ENCODE assay signal across 15 cellular contexts in the genomic region with DNA sequence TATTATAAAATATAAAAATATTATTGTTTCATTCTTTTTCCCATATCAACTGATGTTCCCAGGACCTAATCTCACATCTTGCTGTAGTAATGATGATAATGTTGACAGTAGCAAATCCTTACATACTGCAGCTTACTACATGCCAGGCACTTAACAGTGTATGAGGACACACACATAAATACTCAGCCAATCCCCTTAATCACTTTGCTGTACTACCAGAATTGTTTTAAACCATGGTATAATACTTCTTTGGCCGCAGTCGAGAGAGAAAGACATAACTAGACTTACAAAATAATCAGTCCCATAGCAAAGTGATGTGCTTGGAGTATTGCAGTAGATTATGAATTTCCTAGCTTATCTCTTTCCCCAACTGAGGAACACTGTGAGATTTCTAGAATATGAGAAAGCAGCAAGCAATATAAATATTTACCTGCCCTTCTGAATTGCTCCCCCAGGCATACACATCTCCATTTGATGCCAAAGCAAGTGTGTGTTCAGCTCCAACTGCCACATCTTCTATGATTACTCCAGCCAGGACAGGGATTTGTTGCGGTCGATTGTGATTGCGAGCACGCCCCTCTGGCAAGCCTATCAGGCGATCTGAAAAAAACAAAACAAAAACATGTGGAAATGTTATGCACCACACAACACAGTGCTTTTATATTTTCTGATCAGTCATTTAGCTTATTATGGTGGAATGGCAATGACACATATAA. TPM values are rescaled to one million over a fixed set of nuclear protein-coding genes. Genes with fewer than 3 reads are reported as not detected.
"Had no signal": no experiment of that assay in that cellular context is flagged by ENCODE, and none has a peak within 500 bp of the region (broad histone marks: within the 10 kb centered on the region; RNA-seq: fewer than 3 reads in every experiment).

No MANE protein-coding gene starts in this region.

- H3K4me1 ChIP-seq: body of pancreas had no signal

- H3K9me3 ChIP-seq: body of pancreas had no signal

- H3K27ac Mint-ChIP-seq: activated CD4-positive, alpha-beta T cell treated with anti-CD3 and anti-CD28 coated beads, Interleukin-2, amount 10 ng/mL, durations not matched to agents 24 days and 14 days; activated naive CD4-positive, alpha-beta T cell treated with anti-CD3 and anti-CD28 coated beads for 36 hours; natural killer cell treated with Interleukin-12 subunit alpha and Interleukin-12 subunit beta and Interleukin-15 and Interleukin-18, amount 100 ng/mL, for 72 hours; type B pancreatic cell had no signal

- H3K9me3 Mint-ChIP-seq: activated CD4-positive, alpha-beta T cell treated with anti-CD3 and anti-CD28 coated beads, Interleukin-2, amount 10 ng/mL, durations not matched to agents 24 days and 14 days; activated naive CD4-positive, alpha-beta T cell treated with anti-CD3 and anti-CD28 coated beads for 36 hours; effector memory CD8-positive, alpha-beta T cell; natural killer cell treated with Interleukin-12 subunit alpha and Interleukin-12 subunit beta and Interleukin-15 and Interleukin-18, amount 100 ng/mL, for 72 hours; stimulated activated memory B cell treated with anti-CD40 and anti-IgM and Interleukin-4, amounts not matched to agents 10 μg/mL and 1 μg/mL and 100 μg/mL, for 72 hours; type B pancreatic cell had no signal

- DNase-seq: activated CD4-positive, alpha-beta T cell treated with anti-CD3 and anti-CD28 coated beads, Interleukin-2, amount 10 ng/mL, durations not matched to agents 24 days and 14 days; activated CD4-positive, CD25-positive, alpha-beta regulatory T cell; activated CD8-positive, alpha-beta memory T cell treated with anti-CD3 and anti-CD28 coated beads for 24 hours; activated naive CD4-positive, alpha-beta T cell treated with anti-CD3 and anti-CD28 coated beads for 36 hours; amniotic stem cell; body of pancreas; central memory CD4-positive, alpha-beta T cell; cortex of kidney; effector memory CD8-positive, alpha-beta T cell; erythroblast; retina had no signal

- H3K27ac ChIP-seq: body of pancreas, SK-N-MC had no signal

- H3K27me3 ChIP-seq: body of pancreas had no signal

- H3K27me3 Mint-ChIP-seq: activated CD4-positive, alpha-beta T cell treated with anti-CD3 and anti-CD28 coated beads, Interleukin-2, amount 10 ng/mL, durations not matched to agents 24 days and 14 days; effector memory CD8-positive, alpha-beta T cell; natural killer cell treated with Interleukin-12 subunit alpha and Interleukin-12 subunit beta and Interleukin-15 and Interleukin-18, amount 100 ng/mL, for 72 hours; stimulated activated memory B cell treated with anti-CD40 and anti-IgM and Interleukin-4, amounts not matched to agents 10 μg/mL and 1 μg/mL and 100 μg/mL, for 72 hours; type B pancreatic cell had no signal

- H3K4me3 ChIP-seq: body of pancreas, SK-N-MC had no signal

- H3K4me3 Mint-ChIP-seq: activated CD4-positive, alpha-beta T cell treated with anti-CD3 and anti-CD28 coated beads, Interleukin-2, amount 10 ng/mL, durations not matched to agents 24 days and 14 days; activated naive CD4-positive, alpha-beta T cell treated with anti-CD3 and anti-CD28 coated beads for 36 hours; effector memory CD8-positive, alpha-beta T cell; natural killer cell treated with Interleukin-12 subunit alpha and Interleukin-12 subunit beta and Interleukin-15 and Interleukin-18, amount 100 ng/mL, for 72 hours; stimulated activated memory B cell treated with anti-CD40 and anti-IgM and Interleukin-4, amounts not matched to agents 10 μg/mL and 1 μg/mL and 100 μg/mL, for 72 hours; type B pancreatic cell had no signal

- ATAC-seq: body of pancreas; effector memory CD8-positive, alpha-beta T cell; natural killer cell treated with Interleukin-12 subunit alpha and Interleukin-12 subunit beta and Interleukin-15 and Interleukin-18, amount 100 ng/mL, for 72 hours; stimulated activated memory B cell treated with anti-CD40 and anti-IgM and Interleukin-4, amounts not matched to agents 10 μg/mL and 1 μg/mL and 100 μg/mL, for 72 hours had no signal

RNA-seq across cellular contexts. Expression of a gene that starts 33.0 kb away (rescaled TPM):
- total RNA-seq: body of pancreas had no signal
